In genomic region chr17:68198931-68199836, GRCh38 we compare ENCODE assay signal across 1 cellular context.
TF ChIP-seq lines count a peak whose summit lies in the region.

No MANE protein-coding gene starts in this region.

TF ChIP-seq in HepG2, 621 proteins besides CTCF, POLR2A, EP300 and RAD21 (continued from another document and continues in another):
- no peak for TF ChIP-seq ZNF883 (CRISPR knock-in tag; IDR thresholded peaks at IDR 0.05; ENCODE audit: not compliant biosample characterization)
- TF ChIP-seq, protein P1, sequence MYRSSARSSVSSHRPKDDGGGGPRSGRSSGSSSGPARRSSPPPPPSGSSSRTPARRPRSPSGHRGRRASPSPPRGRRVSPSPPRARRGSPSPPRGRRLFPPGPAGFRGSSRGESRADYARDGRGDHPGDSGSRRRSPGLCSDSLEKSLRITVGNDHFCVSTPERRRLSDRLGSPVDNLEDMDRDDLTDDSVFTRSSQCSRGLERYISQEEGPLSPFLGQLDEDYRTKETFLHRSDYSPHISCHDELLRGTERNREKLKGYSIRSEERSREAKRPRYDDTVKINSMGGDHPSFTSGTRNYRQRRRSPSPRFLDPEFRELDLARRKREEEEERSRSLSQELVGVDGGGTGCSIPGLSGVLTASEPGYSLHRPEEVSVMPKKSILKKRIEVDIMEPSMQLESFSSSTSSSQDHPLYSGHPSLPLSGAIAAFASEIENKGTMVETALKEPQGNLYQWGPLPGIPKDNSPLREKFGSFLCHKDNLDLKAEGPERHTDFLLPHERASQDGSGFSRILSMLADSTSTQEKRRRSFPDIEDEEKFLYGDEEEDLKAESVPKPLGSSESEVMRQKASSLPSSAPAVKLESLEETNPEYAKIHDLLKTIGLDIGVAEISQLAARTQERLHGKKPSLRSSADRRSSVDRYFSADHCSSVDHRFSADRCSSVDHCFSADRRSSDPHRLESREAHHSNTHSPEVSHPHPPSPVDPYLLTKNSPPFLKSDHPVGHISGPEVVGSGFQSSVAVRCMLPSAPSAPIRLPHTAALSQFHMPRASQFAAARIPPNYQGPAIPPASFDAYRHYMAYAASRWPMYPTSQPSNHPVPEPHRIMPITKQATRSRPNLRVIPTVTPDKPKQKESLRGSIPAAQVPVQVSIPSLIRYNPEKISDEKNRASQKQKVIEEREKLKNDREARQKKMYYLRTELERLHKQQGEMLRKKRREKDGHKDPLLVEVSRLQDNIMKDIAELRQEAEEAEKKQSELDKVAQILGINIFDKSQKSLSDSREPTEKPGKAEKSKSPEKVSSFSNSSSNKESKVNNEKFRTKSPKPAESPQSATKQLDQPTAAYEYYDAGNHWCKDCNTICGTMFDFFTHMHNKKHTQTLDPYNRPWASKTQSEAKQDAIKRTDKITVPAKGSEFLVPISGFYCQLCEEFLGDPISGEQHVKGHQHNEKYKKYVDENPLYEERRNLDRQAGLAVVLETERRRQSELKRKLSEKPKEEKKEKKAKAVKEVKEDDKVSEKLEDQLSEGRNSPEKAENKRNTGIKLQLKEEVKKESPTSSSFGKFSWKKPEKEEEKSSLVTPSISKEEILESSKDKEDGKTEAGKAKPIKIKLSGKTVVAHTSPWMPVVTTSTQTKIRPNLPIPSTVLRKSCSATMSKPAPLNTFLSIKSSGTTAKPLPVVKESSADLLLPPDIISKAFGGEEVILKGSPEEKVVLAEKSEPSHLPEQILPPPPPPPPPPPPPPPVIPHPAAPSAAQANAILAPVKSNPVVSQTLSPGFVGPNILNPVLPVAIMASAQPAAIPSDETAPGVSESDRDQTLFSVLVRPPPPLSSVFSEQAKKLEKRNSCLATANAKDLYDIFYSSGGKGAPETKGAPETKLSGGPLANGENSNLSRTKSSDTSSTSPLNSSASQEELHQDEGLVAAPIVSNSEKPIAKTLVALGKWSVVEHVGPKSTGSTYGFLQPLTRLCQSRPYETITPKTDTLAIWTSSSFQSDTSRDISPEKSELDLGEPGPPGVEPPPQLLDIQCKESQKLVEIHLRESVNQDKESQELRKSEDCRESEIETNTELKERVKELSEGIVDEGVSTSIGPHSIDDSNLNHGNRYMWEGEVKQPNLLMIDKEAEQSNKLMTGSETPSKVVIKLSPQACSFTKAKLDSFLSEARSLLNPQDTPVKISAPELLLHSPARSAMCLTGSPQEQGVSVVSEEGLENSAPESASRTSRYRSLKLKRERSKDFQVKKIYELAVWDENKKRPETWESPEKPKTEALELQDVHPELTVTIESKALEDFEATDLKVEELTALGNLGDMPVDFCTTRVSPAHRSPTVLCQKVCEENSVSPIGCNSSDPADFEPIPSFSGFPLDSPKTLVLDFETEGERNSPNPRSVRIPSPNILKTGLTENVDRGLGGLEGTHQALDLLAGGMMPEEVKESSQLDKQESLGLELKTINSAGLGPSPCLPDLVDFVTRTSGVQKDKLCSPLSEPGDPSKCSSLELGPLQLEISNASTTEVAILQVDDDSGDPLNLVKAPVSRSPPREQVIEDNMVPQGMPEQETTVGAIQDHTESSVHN (CRISPR knock-in tag; IDR thresholded peaks at IDR 0.05) = no peak
- TF ChIP-seq, protein P2, sequence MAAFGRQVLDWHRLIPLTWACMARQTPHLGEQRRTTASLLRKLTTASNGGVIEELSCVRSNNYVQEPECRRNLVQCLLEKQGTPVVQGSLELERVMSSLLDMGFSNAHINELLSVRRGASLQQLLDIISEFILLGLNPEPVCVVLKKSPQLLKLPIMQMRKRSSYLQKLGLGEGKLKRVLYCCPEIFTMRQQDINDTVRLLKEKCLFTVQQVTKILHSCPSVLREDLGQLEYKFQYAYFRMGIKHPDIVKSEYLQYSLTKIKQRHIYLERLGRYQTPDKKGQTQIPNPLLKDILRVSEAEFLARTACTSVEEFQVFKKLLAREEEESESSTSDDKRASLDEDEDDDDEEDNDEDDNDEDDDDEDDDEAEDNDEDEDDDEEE (CRISPR knock-in tag; IDR thresholded peaks at IDR 0.05) = no peak
- no peak for TF ChIP-seq SIX4 (CRISPR knock-in tag; IDR thresholded peaks at IDR 0.05)
- no peak for TF ChIP-seq ZNF839 (CRISPR knock-in tag; IDR thresholded peaks at IDR 0.05; ENCODE audit: borderline replicate concordance)
- TF ChIP-seq LCORL (IDR thresholded peaks at IDR 0.05) = no peak
- TF ChIP-seq LCORL (CRISPR knock-in tag; IDR thresholded peaks at IDR 0.05) = no peak
- TF ChIP-seq, protein P3, sequence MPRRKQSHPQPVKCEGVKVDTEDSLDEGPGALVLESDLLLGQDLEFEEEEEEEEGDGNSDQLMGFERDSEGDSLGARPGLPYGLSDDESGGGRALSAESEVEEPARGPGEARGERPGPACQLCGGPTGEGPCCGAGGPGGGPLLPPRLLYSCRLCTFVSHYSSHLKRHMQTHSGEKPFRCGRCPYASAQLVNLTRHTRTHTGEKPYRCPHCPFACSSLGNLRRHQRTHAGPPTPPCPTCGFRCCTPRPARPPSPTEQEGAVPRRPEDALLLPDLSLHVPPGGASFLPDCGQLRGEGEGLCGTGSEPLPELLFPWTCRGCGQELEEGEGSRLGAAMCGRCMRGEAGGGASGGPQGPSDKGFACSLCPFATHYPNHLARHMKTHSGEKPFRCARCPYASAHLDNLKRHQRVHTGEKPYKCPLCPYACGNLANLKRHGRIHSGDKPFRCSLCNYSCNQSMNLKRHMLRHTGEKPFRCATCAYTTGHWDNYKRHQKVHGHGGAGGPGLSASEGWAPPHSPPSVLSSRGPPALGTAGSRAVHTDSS (CRISPR knock-in tag; conservative IDR thresholded peaks at IDR 0.05) = no peak
- TF ChIP-seq ZNF800 (CRISPR knock-in tag; IDR thresholded peaks at IDR 0.05) = peak; percentile 100
- no peak for TF ChIP-seq YEATS2 (CRISPR knock-in tag; IDR thresholded peaks at IDR 0.05; ENCODE audit: borderline replicate concordance)
- no peak for TF ChIP-seq KLF6 (CRISPR knock-in tag; IDR thresholded peaks at IDR 0.05)
- TF ChIP-seq FOXO1 (CRISPR knock-in tag; IDR thresholded peaks at IDR 0.05) = 0 out of 2 replicates have a peak, but pooled peaks have one; percentile 22
- no peak for TF ChIP-seq SKIL (CRISPR knock-in tag; IDR thresholded peaks at IDR 0.05; ENCODE audit: borderline replicate concordance)
- no peak for TF ChIP-seq PRPF4 (IDR thresholded peaks at IDR 0.05; ENCODE audit: low read depth, low read length, poor library complexity, severe bottlenecking)
- no peak for TF ChIP-seq TBX3 (IDR thresholded peaks at IDR 0.05; ENCODE audit: borderline replicate concordance)
- no peak for TF ChIP-seq ZFP37 (CRISPR knock-in tag; IDR thresholded peaks at IDR 0.05; ENCODE audit: borderline replicate concordance)
- peak; percentile 4; the same call in 1 of the 2 replicates for TF ChIP-seq HOXA3 (CRISPR knock-in tag; IDR thresholded peaks at IDR 0.05)
- no peak for TF ChIP-seq ZNF124 (CRISPR knock-in tag; IDR thresholded peaks at IDR 0.05)
- TF ChIP-seq ZFP41 (CRISPR knock-in tag; IDR thresholded peaks at IDR 0.05; ENCODE audit: borderline replicate concordance) = no peak
- TF ChIP-seq CBX2 (IDR thresholded peaks at IDR 0.05; ENCODE audit: low read depth, low read length) = no peak
- 0 out of 2 replicates have a peak, but pooled peaks have one; percentile 83 for TF ChIP-seq CBX2 (CRISPR knock-in tag; IDR thresholded peaks at IDR 0.05; ENCODE audit: low read depth)
- TF ChIP-seq ZFX (CRISPR knock-in tag; IDR thresholded peaks at IDR 0.05; ENCODE audit: low read depth) = peak; percentile 33; the same call in 1 of the 2 replicates
- TF ChIP-seq, protein P4, sequence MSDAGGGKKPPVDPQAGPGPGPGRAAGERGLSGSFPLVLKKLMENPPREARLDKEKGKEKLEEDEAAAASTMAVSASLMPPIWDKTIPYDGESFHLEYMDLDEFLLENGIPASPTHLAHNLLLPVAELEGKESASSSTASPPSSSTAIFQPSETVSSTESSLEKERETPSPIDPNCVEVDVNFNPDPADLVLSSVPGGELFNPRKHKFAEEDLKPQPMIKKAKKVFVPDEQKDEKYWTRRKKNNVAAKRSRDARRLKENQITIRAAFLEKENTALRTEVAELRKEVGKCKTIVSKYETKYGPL (CRISPR knock-in tag; IDR thresholded peaks at IDR 0.05) = no peak
- 0 out of 2 replicates have a peak, but pooled peaks have one; percentile 31 for TF ChIP-seq TMF1 (CRISPR knock-in tag; IDR thresholded peaks at IDR 0.05; ENCODE audit: low read depth)
- TF ChIP-seq SP2 (CRISPR knock-in tag; IDR thresholded peaks at IDR 0.05) = no peak
- TF ChIP-seq ZFP36L2 (CRISPR knock-in tag; IDR thresholded peaks at IDR 0.05) = no peak
- TF ChIP-seq SPEN (CRISPR knock-in tag; IDR thresholded peaks at IDR 0.05; ENCODE audit: low read depth) = peak; percentile 16; the same call in 1 of the 2 replicates
- TF ChIP-seq ZFY (CRISPR knock-in tag; IDR thresholded peaks at IDR 0.05) = peak; percentile 27; the same call in 1 of the 2 replicates
- TF ChIP-seq HMGA1 (CRISPR knock-in tag; conservative IDR thresholded peaks at IDR 0.05) = no peak
- TF ChIP-seq ZNF280B (CRISPR knock-in tag; IDR thresholded peaks at IDR 0.05; ENCODE audit: borderline replicate concordance) = 0 out of 2 replicates have a peak, but pooled peaks have one; percentile 15
- no peak for TF ChIP-seq THAP11 (CRISPR knock-in tag; IDR thresholded peaks at IDR 0.05)
- TF ChIP-seq ZNF891 (CRISPR knock-in tag; IDR thresholded peaks at IDR 0.05) = no peak
- TF ChIP-seq LBX2 (CRISPR knock-in tag; IDR thresholded peaks at IDR 0.05; ENCODE audit: borderline replicate concordance) = 0 out of 2 replicates have a peak, but pooled peaks have one; percentile 54
- TF ChIP-seq ZHX1 (CRISPR knock-in tag; IDR thresholded peaks at IDR 0.05; ENCODE audit: low read depth) = peak; percentile 47; the same call in 1 of the 2 replicates
